ENCODE assay signal across 7 cellular contexts in genomic region chr13:41061075-41061913, GRCh38.
DNase-seq lines count a peak whose midpoint lies in the region; ATAC-seq, FAIRE-seq and TF ChIP-seq lines count a peak whose summit lies in the region.

WBP4 (plus strand) TSS chr13:41061509; CDS start chr13:41061674, 165 bp downstream.

- in situ Hi-C loops in astrocyte of the cerebellum (cut with HindIII; ENCODE audit: low sequenced_read_pairs), result no loop called here

- FAIRE-seq in GM18507 (lab: Jason Lieb, UNC), result no peak

- ATAC-seq in HG02970 (IDR thresholded peaks at IDR 0.05; ENCODE audit: low FRiP score, unreplicated experiment), result peak; percentile 81

- TF ChIP-seq CTCF in astrocyte of the cerebellum (IDR thresholded peaks at IDR 0.05; ENCODE audit: low read depth, low read length, missing control alignments) (peak; percentile 35), retinal pigment epithelial cell (conservative IDR thresholded peaks at IDR 0.05; ENCODE audit: low read depth, low read length) (peak; percentile 20)

- H3K4me3 ChIP-seq in astrocyte of the cerebellum (ENCODE audit: low read depth, low read length) (peak within 1 kb of the TSS; percentile 84), retinal pigment epithelial cell (ENCODE audit: low read length) (peak within 1 kb of the TSS; percentile 85)

- DNase-seq in GM18507 (ENCODE audit: extremely low spot score, insufficient read length, low read depth) (peak; percentile 68), NCI-H1930 (lab: John Stamatoyannopoulos, UW) (peak; percentile 85 to 95), T-helper 9 cell (peak; percentile 79), astrocyte of the cerebellum (ENCODE audit: low read depth) (peak; percentile 88), hypothalamus (lab: John Stamatoyannopoulos, UW) (peak; percentile 80 to 99 (median 93)), retinal pigment epithelial cell (ENCODE audit: low read depth) (peak; percentile 81)

Comparison
In these comparisons a context has a peak if more than half of its experiments do, and no peak if none do; other contexts are left out.
1. Peak in every context shown above with its lines: DNase-seq, ATAC-seq and H3K4me3 ChIP-seq.